Comparison of ENCODE assay signal across 23 cellular contexts in the genomic region with DNA sequence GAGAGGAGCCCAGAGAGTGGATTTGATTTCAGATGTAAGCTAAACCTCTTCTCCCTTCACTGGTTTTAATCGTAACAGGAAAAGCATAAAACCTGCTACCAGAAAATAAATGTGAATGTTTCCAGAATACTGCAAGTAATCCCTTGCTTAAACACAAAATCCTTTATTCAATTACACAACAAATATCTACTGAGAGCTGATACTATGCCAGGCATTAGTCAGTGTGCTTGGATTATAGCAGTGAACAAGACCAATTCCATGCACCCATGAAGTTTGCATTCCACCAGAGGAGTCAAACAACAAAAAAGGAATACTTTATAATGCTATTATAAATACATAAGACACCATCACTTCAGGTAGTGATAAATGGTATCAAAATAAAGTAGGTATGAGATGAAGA. TPM values are rescaled to one million over a fixed set of nuclear protein-coding genes. Genes with fewer than 3 reads are reported as not detected.
"Had no signal": no experiment of that assay in that cellular context is flagged by ENCODE, and none has a peak within 500 bp of the region (broad histone marks: within the 10 kb centered on the region; RNA-seq: fewer than 3 reads in every experiment).

No MANE protein-coding gene starts in this region.

- H3K36me3 Mint-ChIP-seq: natural killer cell had no signal

- H3K9me3 Mint-ChIP-seq: central memory CD8-positive, alpha-beta T cell; natural killer cell had no signal

- DNase-seq: activated CD4-positive, alpha-beta T cell treated with anti-CD3 and anti-CD28 coated beads, Interleukin-2, amount 50 U/mL, for 48 hours; activated naive CD4-positive, alpha-beta T cell; activated naive CD8-positive, alpha-beta T cell treated with anti-CD3 and anti-CD28 coated beads for 36 hours; activated T-cell treated with anti-CD3 and anti-CD28 coated beads for 4 hours; brain microvascular endothelial cell; colonic mucosa; islet precursor cell; left colon; natural killer cell; ovary; right lobe of liver; stimulated activated CD4-positive, alpha-beta T cell treated with anti-CD3 and anti-CD28 coated beads, Interleukin-4, amount 100 ng/mL, for 24 hours; SW 1271; upper lobe of right lung had no signal

- H3K4me3 ChIP-seq: colonic mucosa, hepatocyte, lung, ovary, right lobe of liver, thoracic aorta, upper lobe of right lung had no signal

- ATAC-seq: left colon; natural killer cell; stimulated activated memory B cell treated with anti-CD40 and anti-IgM and Interleukin-4, amounts not matched to agents 10 μg/mL and 1 μg/mL and 100 μg/mL, for 72 hours; upper lobe of right lung had no signal

- H3K4me1 Mint-ChIP-seq: activated naive CD8-positive, alpha-beta T cell treated with anti-CD3 and anti-CD28 coated beads for 36 hours; central memory CD8-positive, alpha-beta T cell had no signal

- H3K27ac Mint-ChIP-seq: activated naive CD8-positive, alpha-beta T cell treated with anti-CD3 and anti-CD28 coated beads for 36 hours; natural killer cell; stimulated activated memory B cell treated with anti-CD40 and anti-IgM and Interleukin-4, amounts not matched to agents 10 μg/mL and 1 μg/mL and 100 μg/mL, for 72 hours had no signal

- H3K4me3 Mint-ChIP-seq: activated naive CD8-positive, alpha-beta T cell treated with anti-CD3 and anti-CD28 coated beads for 36 hours; central memory CD8-positive, alpha-beta T cell; natural killer cell; stimulated activated memory B cell treated with anti-CD40 and anti-IgM and Interleukin-4, amounts not matched to agents 10 μg/mL and 1 μg/mL and 100 μg/mL, for 72 hours had no signal

RNA-seq across cellular contexts. Expression of a gene that starts 55.6 kb away (rescaled TPM):
- total RNA-seq: activated naive CD8-positive, alpha-beta T cell treated with anti-CD3 and anti-CD28 coated beads for 36 hours; colonic mucosa; epithelial cell of proximal tubule; glomerular endothelial cell; hepatocyte; left colon; pulmonary artery endothelial cell; right lobe of liver; T-helper 2 cell treated with Interferon-gamma antibody and Interleukin-4, amounts not matched to agents 100 ng/mL and 5 ng/mL, for 36 hours; thoracic aorta; upper lobe of right lung had no signal
